Comparison of ENCODE assay signal across 1 cellular context in genomic region chr6:37168809-37169457, GRCh38.
TF ChIP-seq lines count a peak whose summit lies in the region.

No MANE protein-coding gene starts in this region.

TF ChIP-seq in H1, 55 proteins besides CTCF, POLR2A, EP300 and RAD21:
- TF ChIP-seq ATF2 (IDR thresholded peaks at IDR 0.05; ENCODE audit: low read length) (0 out of 2 replicates have a peak, but pooled peaks have one; percentile 22), ASH2L (IDR thresholded peaks at IDR 0.05; ENCODE audit: low read length) (no peak), SIN3A (conservative IDR thresholded peaks at IDR 0.05 in 1 of 2, IDR thresholded peaks at IDR 0.05 in 1 of 2; ENCODE audit: low read depth in 1 of 2, low read length in 2 of 2) (0 out of 4 replicates have a peak, but pooled peaks of 1 of the 2 experiments have one; percentile 28), POLR2AphosphoS5 (IDR thresholded peaks at IDR 0.05; ENCODE audit: low read depth, low read length) (peak; percentile 75), RBBP5 (IDR thresholded peaks at IDR 0.05; ENCODE audit: borderline replicate concordance, low read depth, low read length) (0 out of 2 replicates have a peak, but pooled peaks have one; percentile 19), POU5F1 (IDR thresholded peaks at IDR 0.05; ENCODE audit: low read depth, low read length) (no peak), RFX5 (IDR thresholded peaks at IDR 0.05; ENCODE audit: borderline replicate concordance, low read depth, low read length) (no peak), BCL11A (IDR thresholded peaks at IDR 0.05; ENCODE audit: low read depth in 2 of 2, low read length in 2 of 2) (no peak), CEBPB (IDR thresholded peaks at IDR 0.05; ENCODE audit: low read depth, low read length) (peak; percentile 51), CHD7 (IDR thresholded peaks at IDR 0.05; ENCODE audit: insufficient replicate concordance, low read length) (no peak), JUND (IDR thresholded peaks at IDR 0.05; ENCODE audit: low read length) (no peak), FOSL1 (IDR thresholded peaks at IDR 0.05; ENCODE audit: insufficient read depth, low read depth, low read length) (no peak), SIRT6 (IDR thresholded peaks at IDR 0.05; ENCODE audit: low read length) (no peak), TAF1 (IDR thresholded peaks at IDR 0.05; ENCODE audit: low read depth, low read length) (no peak), MAX (IDR thresholded peaks at IDR 0.05) (no peak), GTF2F1 (IDR thresholded peaks at IDR 0.05; ENCODE audit: borderline replicate concordance, low read depth, low read length) (no peak), KDM4A (IDR thresholded peaks at IDR 0.05; ENCODE audit: low read depth, low read length, severe bottlenecking) (no peak), SRF (IDR thresholded peaks at IDR 0.05; ENCODE audit: low read depth, low read length) (no peak)
